Comparison of ENCODE assay signal across 13 cellular contexts in the genomic region with DNA sequence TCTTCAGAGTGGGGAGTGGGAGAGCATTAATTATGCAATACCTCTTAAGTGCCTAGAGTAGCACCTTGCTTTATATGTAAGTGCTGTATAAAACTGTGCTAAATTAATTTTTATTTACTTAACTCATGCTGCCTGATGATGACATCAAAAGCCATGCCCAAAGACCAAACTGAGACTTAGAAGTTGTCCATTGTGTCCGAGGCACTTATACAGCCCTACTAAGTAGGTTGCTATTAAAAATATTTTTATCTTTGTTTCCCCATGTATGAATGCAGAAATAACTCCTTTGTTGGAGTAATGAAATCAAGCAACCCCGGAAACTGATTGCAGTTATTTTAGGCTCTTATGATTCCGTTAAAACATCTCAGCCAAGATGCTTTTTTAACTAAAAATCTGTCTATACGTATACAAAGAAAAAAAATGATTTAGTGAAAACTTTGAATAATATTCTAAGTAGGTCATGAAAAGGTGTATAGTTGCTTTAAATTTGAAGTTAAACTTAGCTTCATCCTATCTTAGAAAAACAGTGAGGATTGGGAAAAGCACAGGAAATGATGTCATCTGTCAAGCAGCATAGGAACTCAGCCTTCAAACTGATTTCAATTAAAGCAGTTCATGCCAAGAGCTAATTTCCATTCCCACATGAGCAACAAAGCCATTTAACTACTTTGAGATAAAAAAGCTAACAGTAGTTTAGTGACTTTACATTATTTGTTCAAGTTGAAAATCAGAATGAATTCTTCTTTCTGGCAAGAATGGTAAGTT. TPM values are rescaled to one million over a fixed set of nuclear protein-coding genes. Genes with fewer than 3 reads are reported as not detected.
DNase-seq lines count a peak whose midpoint lies in the region; ATAC-seq and TF ChIP-seq lines count a peak whose summit lies in the region.
"Had no signal": no experiment of that assay in that cellular context is flagged by ENCODE, and none has a peak within 500 bp of the region (broad histone marks: within the 10 kb centered on the region; RNA-seq: fewer than 3 reads in every experiment).

No MANE protein-coding gene starts in this region.

- H3K36me3 ChIP-seq in RWPE2 (ENCODE audit: low read depth) (no peaks in the 10 kb centered on the region), Caco-2 (ENCODE audit: control insufficient read depth, insufficient read depth, low read length) (no peaks in the 10 kb centered on the region), HAP-1 (replicated peaks) (no peaks in the 10 kb centered on the region)
- H3K36me3 ChIP-seq: BE2C, colonic mucosa had no signal

- no peaks in the 10 kb centered on the region for H3K9me3 ChIP-seq in RWPE2 (ENCODE audit: severe bottlenecking)
- H3K9me3 ChIP-seq in Caco-2: no peaks in the 10 kb centered on the region
- H3K9me3 ChIP-seq in HAP-1: no peaks in the 10 kb centered on the region
- H3K9me3 ChIP-seq: BE2C, colonic mucosa, vagina had no signal

- DNase-seq in AG20443 (ENCODE audit: low spot score): peak; percentile 53
- DNase-seq in RWPE2 (ENCODE audit: low spot score): no peak
- DNase-seq in fibroblast of mammary gland (ENCODE audit: low read depth): peak; percentile 71
- no peak for DNase-seq in stimulated activated effector memory CD8-positive, alpha-beta T cell treated with anti-CD3 and anti-CD28 coated beads, Interleukin-12 subunit alpha, Interleukin-12 subunit beta, amount 100 ng/mL, for 72 hours (ENCODE audit: low spot score in 2 of 2)
- no peak for DNase-seq in Caco-2
- no peak for DNase-seq in HAP-1 (ENCODE audit: low spot score in 2 of 2)
- DNase-seq: BE2C; colonic mucosa; NCI-H187; stimulated activated CD4-positive, alpha-beta T cell treated with anti-CD3 and anti-CD28 coated beads, Interleukin-2, amount 100 ng/mL, for 24 hours had no signal

- H3K36me3 Mint-ChIP-seq in nephron (ENCODE audit: low read depth) (peaks cover 21% of the 10 kb centered on the region), Caco-2 (ENCODE audit: insufficient read depth, unreplicated experiment) (no peaks in the 10 kb centered on the region)
- H3K36me3 Mint-ChIP-seq in stimulated activated effector memory CD8-positive, alpha-beta T cell treated with anti-CD3 and anti-CD28 coated beads, Interleukin-12 subunit alpha, Interleukin-12 subunit beta, amount 100 ng/mL, for 72 hours: no peaks in the 10 kb centered on the region

- TF ChIP-seq CTCF in RWPE2 (IDR thresholded peaks at IDR 0.05; ENCODE audit: poor library complexity, severe bottlenecking) (no peak), fibroblast of mammary gland (conservative IDR thresholded peaks at IDR 0.05; ENCODE audit: control insufficient read depth, insufficient read depth, low read depth, low read length) (no peak), nephron (IDR thresholded peaks at IDR 0.05; ENCODE audit: unreplicated experiment in 3 of 3) (no peak), Caco-2 (IDR thresholded peaks at IDR 0.05; ENCODE audit: insufficient read depth in 1 of 2, low read depth in 1 of 2, low read length in 1 of 2, severe bottlenecking in 1 of 2, unreplicated experiment in 1 of 2) (no peak)

- H3K27me3 Mint-ChIP-seq in nephron (ENCODE audit: low read depth) (no peaks in the 10 kb centered on the region), Caco-2 (ENCODE audit: insufficient read depth, unreplicated experiment) (peaks cover 5% of the 10 kb centered on the region)

- H3K27me3 ChIP-seq in RWPE2 (ENCODE audit: insufficient read depth, poor library complexity, severe bottlenecking) (no peaks in the 10 kb centered on the region), Caco-2 (replicated peaks; ENCODE audit: control insufficient read depth, insufficient read depth, low read length) (no peaks in the 10 kb centered on the region), HAP-1 (ENCODE audit: low read depth) (no peaks in the 10 kb centered on the region)
- H3K27me3 ChIP-seq: BE2C, colonic mucosa, vagina had no signal

- in situ Hi-C loops in HAP-1 (cut with MboI; ENCODE audit: low sequenced_read_pairs): no loop called here

- peak overlapping the region; percentile 54 for H3K27ac ChIP-seq in RWPE2 (ENCODE audit: poor library complexity, severe bottlenecking)
- H3K27ac ChIP-seq: colonic mucosa had no signal

- H3K4me1 ChIP-seq in RWPE2 (ENCODE audit: insufficient read depth, poor library complexity, severe bottlenecking) (peaks cover 14% of the 10 kb centered on the region), Caco-2 (peaks cover 4% of the 10 kb centered on the region; the same call in 1 of the 2 replicates), HAP-1 (no peaks in the 10 kb centered on the region)
- H3K4me1 ChIP-seq: BE2C, colonic mucosa had no signal

- intact Hi-C loops in Caco-2 (cut with micrococcal nuclease; ENCODE audit: unreplicated experiment): no loop called here

- ATAC-seq in RWPE2 (ENCODE audit: low read depth) (peak; percentile 81), HG03108 (IDR thresholded peaks at IDR 0.05; ENCODE audit: unreplicated experiment) (no peak)
- no peak for ATAC-seq in stimulated activated effector memory CD8-positive, alpha-beta T cell treated with anti-CD3 and anti-CD28 coated beads, Interleukin-12 subunit alpha, Interleukin-12 subunit beta, amount 100 ng/mL, for 72 hours

- no TSS peak for BruUV-seq in Caco-2 (replicated peaks; lab: Mats Ljungman, UMichigan)

- H3K27ac Mint-ChIP-seq in nephron (peak overlapping the region; percentile 62 to 92 (median 79)), Caco-2 (ENCODE audit: unreplicated experiment) (no peak overlapping the region)
- H3K27ac Mint-ChIP-seq in stimulated activated effector memory CD8-positive, alpha-beta T cell treated with anti-CD3 and anti-CD28 coated beads, Interleukin-12 subunit alpha, Interleukin-12 subunit beta, amount 100 ng/mL, for 72 hours: no peak overlapping the region

- CTCF ChIA-PET in Caco-2 (lab: Charles Lee): no interaction called here

- no peak overlapping the region for H3K4me3 Mint-ChIP-seq in nephron
- H3K4me3 Mint-ChIP-seq in stimulated activated effector memory CD8-positive, alpha-beta T cell treated with anti-CD3 and anti-CD28 coated beads, Interleukin-12 subunit alpha, Interleukin-12 subunit beta, amount 100 ng/mL, for 72 hours: no peak overlapping the region
- H3K4me3 Mint-ChIP-seq in Caco-2 (ENCODE audit: unreplicated experiment): no peak overlapping the region

- H3K4me1 Mint-ChIP-seq in nephron: peaks cover 26% of the 10 kb centered on the region
- H3K4me1 Mint-ChIP-seq in stimulated activated effector memory CD8-positive, alpha-beta T cell treated with anti-CD3 and anti-CD28 coated beads, Interleukin-12 subunit alpha, Interleukin-12 subunit beta, amount 100 ng/mL, for 72 hours: no peaks in the 10 kb centered on the region
- H3K4me1 Mint-ChIP-seq in Caco-2 (ENCODE audit: low read depth, unreplicated experiment): no peaks in the 10 kb centered on the region

- POLR2A ChIA-PET in Caco-2 (lab: Charles Lee): no interaction called here

- H3K9me3 Mint-ChIP-seq in nephron (no peaks in the 10 kb centered on the region), Caco-2 (ENCODE audit: unreplicated experiment) (no peaks in the 10 kb centered on the region)
- H3K9me3 Mint-ChIP-seq in stimulated activated effector memory CD8-positive, alpha-beta T cell treated with anti-CD3 and anti-CD28 coated beads, Interleukin-12 subunit alpha, Interleukin-12 subunit beta, amount 100 ng/mL, for 72 hours: no peaks in the 10 kb centered on the region

- no peak overlapping the region for H3K4me3 ChIP-seq in RWPE2 (ENCODE audit: severe bottlenecking)
- H3K4me3 ChIP-seq in fibroblast of mammary gland (ENCODE audit: control insufficient read depth, low read depth, low read length): no peak overlapping the region
- H3K4me3 ChIP-seq in Caco-2 (ENCODE audit: low read depth, low read length): no peak overlapping the region
- H3K4me3 ChIP-seq in HAP-1: no peak overlapping the region
- H3K4me3 ChIP-seq: colonic mucosa, vagina had no signal

RNA-seq across cellular contexts. Expression of a gene that starts 43.0 kb away (rescaled TPM):
- total RNA-seq in Caco-2 (2022): 0.21 and 0.43 TPM in 2 replicates

Comparison
In these comparisons a context has a peak if more than half of its experiments do, and no peak if none do; other contexts are left out.
1. DNase-seq: peak in AG20443 (single experiment) and fibroblast of mammary gland (single experiment); none in RWPE2 (single experiment), stimulated activated effector memory CD8-positive, alpha-beta T cell treated with anti-CD3 and anti-CD28 coated beads, Interleukin-12 subunit alpha, Interleukin-12 subunit beta, amount 100 ng/mL, for 72 hours (0 of 2), Caco-2 (0 of 2) and HAP-1 (0 of 2).
2. H3K27ac Mint-ChIP-seq: peak in nephron (3 of 3); none in stimulated activated effector memory CD8-positive, alpha-beta T cell treated with anti-CD3 and anti-CD28 coated beads, Interleukin-12 subunit alpha, Interleukin-12 subunit beta, amount 100 ng/mL, for 72 hours (single experiment) and Caco-2 (single experiment).